In the genomic region with DNA sequence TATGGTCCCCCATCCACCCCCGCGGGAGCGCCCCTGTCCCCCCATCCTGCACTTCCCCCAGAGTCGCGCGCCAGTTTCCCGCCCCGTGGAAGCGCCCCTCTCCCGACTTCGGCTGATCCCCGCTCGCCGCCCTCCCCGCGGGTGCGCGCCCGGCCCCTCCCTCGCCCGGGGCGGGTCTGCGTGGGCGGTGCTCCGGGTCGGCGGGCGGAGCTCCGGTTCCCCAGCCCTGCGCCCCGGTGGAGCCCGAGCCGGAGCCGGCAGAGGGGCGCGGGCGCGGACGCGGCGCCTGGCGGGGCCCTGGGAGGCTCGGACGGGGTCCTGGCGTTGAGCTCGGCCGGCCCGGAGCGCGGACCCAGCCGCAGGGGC, we compare ENCODE assay signal across 9 cellular contexts. TPM values are rescaled to one million over a fixed set of nuclear protein-coding genes. Genes with fewer than 3 reads are reported as not detected.
DNase-seq lines count a peak whose midpoint lies in the region; ATAC-seq and TF ChIP-seq lines count a peak whose summit lies in the region.
"Had no signal": no experiment of that assay in that cellular context is flagged by ENCODE, and none has a peak within 500 bp of the region (broad histone marks: within the 10 kb centered on the region; RNA-seq: fewer than 3 reads in every experiment).

A gene (plus strand): TSS at position 223 of the 366 bp plus-strand sequence. CDS start 148 bp downstream, outside the sequence.

- ATAC-seq in heart right ventricle = peak; percentile 63 to 91 (median 84)
- ATAC-seq in HG03378 (IDR thresholded peaks at IDR 0.05; ENCODE audit: unreplicated experiment) = no peak
- ATAC-seq in GM18858 (IDR thresholded peaks at IDR 0.05; ENCODE audit: unreplicated experiment) = no peak

- peaks cover 16% of the 10 kb centered on the region; the same call in 1 of the 2 replicates for H3K4me1 ChIP-seq in ES-I3 (ENCODE audit: insufficient read depth, low read length)
- H3K4me1 ChIP-seq in heart right ventricle = peaks cover 0 to 20% (median 12%) of the 10 kb centered on the region in 9 donors

- H3K9me3 ChIP-seq in ES-I3 (ENCODE audit: control insufficient read depth, insufficient read depth, low read length) (no peaks in the 10 kb centered on the region), heart right ventricle (no peaks in the 10 kb centered on the region)

- peak within 1 kb of the TSS in 2 of 10 donors; percentile 12 to 28 for H3K27ac ChIP-seq in heart right ventricle

- H3K4me3 ChIP-seq in heart right ventricle = peak within 1 kb of the TSS; percentile 32 to 66 (median 56)

- 2% methylated on average over 34 to 51 of the region's 51 CpGs for WGBS in heart right ventricle, 2 donors

- TF ChIP-seq CTCF in heart right ventricle (IDR thresholded peaks at IDR 0.05) = no peak

- H3K9ac ChIP-seq in ES-I3 (ENCODE audit: low read depth, low read length) = peak within 1 kb of the TSS; percentile 71

- DNase-seq in NCI-H2171 (lab: John Stamatoyannopoulos, UW) (peak; percentile 75), activated gamma-delta T cell (lab: John Stamatoyannopoulos, UW) (peak; percentile 40), heart right ventricle (peak; percentile 20 to 43), NOMO-1 treated with DMSO at 0.1 percent for 48 hours (lab: John Stamatoyannopoulos, UW; ENCODE audit: unreplicated experiment) (no peak)
- peak; percentile 57 for DNase-seq in stimulated activated CD4-positive, alpha-beta T cell treated with anti-CD3 and anti-CD28 coated beads, Interleukin-12 subunit alpha, Interleukin-12 subunit beta, amount 100 ng/mL, for 4 hours

- H3K36me3 ChIP-seq in ES-I3 (ENCODE audit: insufficient read depth, low read length) (no peaks in the 10 kb centered on the region), heart right ventricle (no peaks in the 10 kb centered on the region)

- intact Hi-C loops in heart right ventricle (cut with DNase I) = loop anchor here in 7 of 10 donors (5.0 to 10.0 kb wide), 2 partner anchors 594 to 597 kb away; no protein-coding TSS in a partner anchor

- peaks cover 7 to 83% (median 72%) of the 10 kb centered on the region in 7 donors for H3K27me3 ChIP-seq in heart right ventricle

RNA-seq across cellular contexts. Expression of the gene that starts here (rescaled TPM):
- total RNA-seq in heart right ventricle = 1 to 10 TPM in 6 of 10 donors, under 1 TPM in 3, not detected in 1; 0.49 to 2.8 (median 1.2) TPM
- polyA plus RNA-seq in heart right ventricle = 1 to 10 TPM in 1 of 2 donors, under 1 TPM in 1; 0.39 to 1.0 TPM
- total RNA-seq: HT1080 had no signal

Comparison
In these comparisons a context has a peak if more than half of its experiments do, and no peak if none do; other contexts are left out.
1. ATAC-seq: peak in heart right ventricle (8 of 8); none in HG03378 (single experiment) and GM18858 (single experiment).